8 cellular contexts compared by ENCODE assay signal in genomic region chr11:13339196-13340153, GRCh38.
DNase-seq lines count a peak whose midpoint lies in the region; ATAC-seq and TF ChIP-seq lines count a peak whose summit lies in the region.

No MANE protein-coding gene starts in this region.

- H3K27ac Mint-ChIP-seq in activated CD4-positive, alpha-beta memory T cell treated with anti-CD3 and anti-CD28 coated beads, Interleukin-2, amount 10 ng/mL, durations not matched to agents 7 days and 5 days, result peak overlapping the region; percentile 86
- H3K27ac Mint-ChIP-seq in type B pancreatic cell, result no peak overlapping the region

- H3K27me3 ChIP-seq in upper lobe of right lung, result no peaks in the 10 kb centered on the region

- peak overlapping the region; percentile 28 for H3K4me3 Mint-ChIP-seq in activated CD4-positive, alpha-beta memory T cell treated with anti-CD3 and anti-CD28 coated beads, Interleukin-2, amount 10 ng/mL, durations not matched to agents 7 days and 5 days
- no peak overlapping the region for H3K4me3 Mint-ChIP-seq in type B pancreatic cell

- no peak for TF ChIP-seq CTCF in AG04449 (IDR thresholded peaks at IDR 0.05; ENCODE audit: insufficient read depth, low read length, missing control alignments)
- no peak for TF ChIP-seq CTCF in HFF-Myc (IDR thresholded peaks at IDR 0.05; ENCODE audit: low read depth, low read length, missing control alignments)
- no peak for TF ChIP-seq CTCF in upper lobe of right lung (IDR thresholded peaks at IDR 0.05)
- TF ChIP-seq CTCF in type B pancreatic cell (conservative IDR thresholded peaks at IDR 0.05), result no peak

- CTCF ChIA-PET in AG04449 (lab: Yijun Ruan, JAX), result interaction anchor here (0.7 to 11.8 kb wide), 15 partner anchors 10 to 375 kb away, joined by 3 to 329 read pairs (median 5); no protein-coding TSS in a partner anchor
- CTCF ChIA-PET in activated CD4-positive, alpha-beta memory T cell treated with anti-CD3 and anti-CD28 coated beads, Interleukin-2, amount 10 ng/mL, durations not matched to agents 7 days and 5 days (lab: Charles Lee), result interaction anchor here (1.4 to 2.8 kb wide), 2 partner anchors 60 to 101 kb away, joined by 4 to 14 read pairs; no protein-coding TSS in a partner anchor

- no peaks in the 10 kb centered on the region for H3K36me3 ChIP-seq in upper lobe of right lung

- DNase-seq in AG04449 (ENCODE audit: low read depth, low spot score) (peak; percentile 88), HFF-Myc (ENCODE audit: extremely low read depth, low read depth) (peak; percentile 91), left cardiac atrium (no peak), upper lobe of right lung (no peak), NCI-H146 treated with DMSO at 0.1 percent for 48 hours (lab: John Stamatoyannopoulos, UW; ENCODE audit: unreplicated experiment) (no peak), type B pancreatic cell (ENCODE audit: extremely low spot score, unreplicated experiment) (no peak), NCI-H2081 treated with DMSO at 0.1 percent for 48 hours (lab: John Stamatoyannopoulos, UW) (no peak)
- DNase-seq in activated CD4-positive, alpha-beta memory T cell treated with anti-CD3 and anti-CD28 coated beads, Interleukin-2, amount 10 ng/mL, durations not matched to agents 7 days and 5 days, result peak; percentile 62

- no peak overlapping the region for H3K27ac ChIP-seq in upper lobe of right lung

- H3K4me1 Mint-ChIP-seq in activated CD4-positive, alpha-beta memory T cell treated with anti-CD3 and anti-CD28 coated beads, Interleukin-2, amount 10 ng/mL, durations not matched to agents 7 days and 5 days, result peaks cover 55% of the 10 kb centered on the region
- H3K4me1 Mint-ChIP-seq in type B pancreatic cell (ENCODE audit: unreplicated experiment), result peaks cover 22% of the 10 kb centered on the region

- POLR2A ChIA-PET in AG04449 (lab: Yijun Ruan, JAX), result interaction anchor here (0.7 to 2.3 kb wide), 3 partner anchors 124 to 170 kb away, joined by 4 to 20 read pairs (median 7); no protein-coding TSS in a partner anchor
- POLR2A ChIA-PET in activated CD4-positive, alpha-beta memory T cell treated with anti-CD3 and anti-CD28 coated beads, Interleukin-2, amount 10 ng/mL, durations not matched to agents 7 days and 5 days (lab: Charles Lee), result interaction anchor here (1.0 to 4.0 kb wide), 6 partner anchors 8 to 125 kb away, joined by 4 to 29 read pairs (median 8); partner anchors contain the start of genes BMAL1 and BTBD10

- H3K27me3 Mint-ChIP-seq in activated CD4-positive, alpha-beta memory T cell treated with anti-CD3 and anti-CD28 coated beads, Interleukin-2, amount 10 ng/mL, durations not matched to agents 7 days and 5 days, result no peaks in the 10 kb centered on the region
- peaks cover 7% of the 10 kb centered on the region for H3K27me3 Mint-ChIP-seq in type B pancreatic cell

- peaks cover 11% of the 10 kb centered on the region for H3K36me3 Mint-ChIP-seq in activated CD4-positive, alpha-beta memory T cell treated with anti-CD3 and anti-CD28 coated beads, Interleukin-2, amount 10 ng/mL, durations not matched to agents 7 days and 5 days (ENCODE audit: low read depth)
- no peaks in the 10 kb centered on the region for H3K36me3 Mint-ChIP-seq in type B pancreatic cell

- no peaks in the 10 kb centered on the region for H3K9me3 Mint-ChIP-seq in activated CD4-positive, alpha-beta memory T cell treated with anti-CD3 and anti-CD28 coated beads, Interleukin-2, amount 10 ng/mL, durations not matched to agents 7 days and 5 days
- H3K9me3 Mint-ChIP-seq in type B pancreatic cell, result no peaks in the 10 kb centered on the region

- peak; percentile 45 to 76 for ATAC-seq in left cardiac atrium
- ATAC-seq in upper lobe of right lung, result peak; percentile 56

- no peaks in the 10 kb centered on the region for H3K9me3 ChIP-seq in upper lobe of right lung

- H3K4me1 ChIP-seq in upper lobe of right lung, result peaks cover 28% of the 10 kb centered on the region

- H3K4me3 ChIP-seq in AG04449 (ENCODE audit: low read depth, low read length) (no peak overlapping the region), HFF-Myc (replicated peaks; ENCODE audit: low read depth, low read length) (no peak overlapping the region), upper lobe of right lung (no peak overlapping the region)

- intact Hi-C loops in left cardiac atrium (cut with DNase I) (loop anchor here (5.0 to 10.0 kb wide), 3 partner anchors 55 to 375 kb away; no protein-coding TSS in a partner anchor), upper lobe of right lung (cut with DNase I) (loop anchor here (10.0 kb wide), 1 partner anchor 125 kb away; no protein-coding TSS in a partner anchor)

Comparison
In these comparisons a context has a peak if more than half of its experiments do, and no peak if none do; other contexts are left out.
1. DNase-seq: peak in AG04449 (single experiment), HFF-Myc (single experiment) and activated CD4-positive, alpha-beta memory T cell treated with anti-CD3 and anti-CD28 coated beads, Interleukin-2, amount 10 ng/mL, durations not matched to agents 7 days and 5 days (single experiment); none in left cardiac atrium (single experiment), upper lobe of right lung (single experiment), NCI-H146 treated with DMSO at 0.1 percent for 48 hours (single experiment), type B pancreatic cell (single experiment) and NCI-H2081 treated with DMSO at 0.1 percent for 48 hours (single experiment).